16 cellular contexts compared by ENCODE assay signal in genomic region chr20:13397300-13397724, GRCh38.
DNase-seq lines count a peak whose midpoint lies in the region; ATAC-seq and TF ChIP-seq lines count a peak whose summit lies in the region.
"Had no signal": no experiment of that assay in that cellular context is flagged by ENCODE, and none has a peak within 500 bp of the region (broad histone marks: within the 10 kb centered on the region; RNA-seq: fewer than 3 reads in every experiment).

No MANE protein-coding gene starts in this region.

- H3K4me3 Mint-ChIP-seq in osteocyte (ENCODE audit: unreplicated experiment) = no peak overlapping the region

- DNase-seq in AG04449 (ENCODE audit: low read depth, low spot score) (peak; percentile 55), MM.1S (peak; percentile 36), mesenchymal stem cell (peak; percentile 7), DMS153 (lab: John Stamatoyannopoulos, UW) (no peak), osteocyte (ENCODE audit: extremely low spot score, unreplicated experiment) (no peak), posterior cingulate gyrus (no peak)
- DNase-seq: ACHN; activated CD4-positive, alpha-beta T cell treated with anti-CD3 and anti-CD28 coated beads for 1 hour; body of pancreas; DMS53; H7; left cardiac atrium; stimulated activated CD4-positive, alpha-beta T cell treated with anti-CD3 and anti-CD28 coated beads, Interleukin-15, amount 100 ng/mL, for 24 hours; SW 1271 had no signal

- H3K4me1 Mint-ChIP-seq in osteocyte (ENCODE audit: unreplicated experiment) = peaks cover 20% of the 10 kb centered on the region

- peak overlapping the region; percentile 1; the same call in 1 of the 2 replicates for H3K9ac ChIP-seq in MM.1S (ENCODE audit: low read length)
- no peak overlapping the region for H3K9ac ChIP-seq in mesenchymal stem cell (ENCODE audit: low read length)

- H2AFZ ChIP-seq in MM.1S (ENCODE audit: low read length) = no peak overlapping the region
- no peak overlapping the region for H2AFZ ChIP-seq in mesenchymal stem cell (ENCODE audit: low read depth, low read length)

- H3K18ac ChIP-seq in mesenchymal stem cell (ENCODE audit: low read depth in 1 of 2, low read length in 2 of 2) = no peak overlapping the region

- CTCF ChIA-PET in AG04449 (lab: Yijun Ruan, JAX) = no interaction called here

- H3K79me2 ChIP-seq in MM.1S (ENCODE audit: low read length) = peaks cover 5% of the 10 kb centered on the region; the same call in 1 of the 2 replicates

- no peak overlapping the region for H3K23ac ChIP-seq in mesenchymal stem cell (ENCODE audit: low read length in 2 of 2)

- no peaks in the 10 kb centered on the region for H3K79me1 ChIP-seq in mesenchymal stem cell (replicated peaks; ENCODE audit: low read length, poor library complexity, severe bottlenecking)

- H3K4me3 ChIP-seq in AG04449 (ENCODE audit: low read depth, low read length) (no peak overlapping the region), MM.1S (ENCODE audit: low read length) (no peak overlapping the region), mesenchymal stem cell (ENCODE audit: insufficient read depth in 1 of 2, low read depth in 1 of 2, low read length in 2 of 2) (no peak overlapping the region)
- H3K4me3 ChIP-seq: body of pancreas had no signal

- no peaks in the 10 kb centered on the region for H3K36me3 ChIP-seq in MM.1S (replicated peaks; ENCODE audit: insufficient read depth, low read length)
- H3K36me3 ChIP-seq in mesenchymal stem cell (ENCODE audit: control insufficient read depth in 1 of 2, insufficient read depth in 2 of 2, low read depth in 1 of 2, low read length in 2 of 2) = peaks cover 0 to 4% of the 10 kb centered on the region in 2 experiments

- TF ChIP-seq CTCF in AG04449 (IDR thresholded peaks at IDR 0.05; ENCODE audit: insufficient read depth, low read length, missing control alignments) = no peak
- no peak for TF ChIP-seq CTCF in MM.1S (IDR thresholded peaks at IDR 0.05; ENCODE audit: low read length)
- no peak for TF ChIP-seq CTCF in osteocyte (IDR thresholded peaks at IDR 0.05)

- no peaks in the 10 kb centered on the region for H3K36me3 Mint-ChIP-seq in osteocyte (ENCODE audit: unreplicated experiment)

- H2BK5ac ChIP-seq in mesenchymal stem cell (ENCODE audit: low read depth, low read length, poor library complexity, severe bottlenecking) = no peak overlapping the region

- no peak overlapping the region for H3K14ac ChIP-seq in mesenchymal stem cell (ENCODE audit: low read length in 2 of 2)

- H3K4me2 ChIP-seq in MM.1S (ENCODE audit: low read depth, low read length) (0 out of 2 replicates have a peak overlapping the region, but pooled peaks have one; percentile 0), mesenchymal stem cell (ENCODE audit: low read length, poor library complexity, severe bottlenecking) (no peak overlapping the region)

- H4K8ac ChIP-seq in mesenchymal stem cell (ENCODE audit: low read length) = no peak overlapping the region

- peaks cover 54% of the 10 kb centered on the region for H3K4me1 ChIP-seq in MM.1S (ENCODE audit: low read length)
- peaks cover 4% of the 10 kb centered on the region for H3K4me1 ChIP-seq in mesenchymal stem cell (ENCODE audit: control insufficient read depth, insufficient read depth, low read depth, low read length)
- H3K4me1 ChIP-seq: body of pancreas had no signal

- POLR2A ChIA-PET in AG04449 (lab: Yijun Ruan, JAX) = no interaction called here

- no peak overlapping the region for H2AK5ac ChIP-seq in mesenchymal stem cell (ENCODE audit: low read length, severe bottlenecking)

- H3F3A ChIP-seq in MM.1S (ENCODE audit: insufficient read depth, low read length) = peaks cover 33% of the 10 kb centered on the region

- no peak overlapping the region for H3K4ac ChIP-seq in mesenchymal stem cell (ENCODE audit: low read depth in 1 of 2, low read length in 2 of 2)

- H3K27me3 ChIP-seq in MM.1S (replicated peaks; ENCODE audit: insufficient read depth, low read length) (no peaks in the 10 kb centered on the region), mesenchymal stem cell (ENCODE audit: control insufficient read depth in 1 of 2, insufficient read depth in 1 of 2, low read length in 2 of 2) (no peaks in the 10 kb centered on the region)
- H3K27me3 ChIP-seq: body of pancreas had no signal

- H4K91ac ChIP-seq in mesenchymal stem cell (ENCODE audit: low read length) = no peak overlapping the region

- H2BK15ac ChIP-seq in mesenchymal stem cell (ENCODE audit: low read depth, poor library complexity, severe bottlenecking) = no peak overlapping the region

- no peaks in the 10 kb centered on the region for H4K20me1 ChIP-seq in MM.1S (ENCODE audit: insufficient read depth, low read length)

- H3K27ac ChIP-seq in MM.1S (ENCODE audit: low read length) (peak overlapping the region; percentile 78; the same call in 1 of the 2 replicates), mesenchymal stem cell (ENCODE audit: low read length, poor library complexity, severe bottlenecking) (no peak overlapping the region)
- H3K27ac ChIP-seq: body of pancreas had no signal

- H3K9me3 ChIP-seq in MM.1S (replicated peaks; ENCODE audit: insufficient read depth, low read length) (no peaks in the 10 kb centered on the region), mesenchymal stem cell (ENCODE audit: control insufficient read depth, low read length) (no peaks in the 10 kb centered on the region)
- H3K9me3 ChIP-seq: body of pancreas had no signal

- 86% methylated on average over 1 of the region's 1 CpG for WGBS in mesenchymal stem cell

- H3K9me2 ChIP-seq in MM.1S (replicated peaks; ENCODE audit: insufficient read depth, low read length) = no peaks in the 10 kb centered on the region

- H2BK120ac ChIP-seq in mesenchymal stem cell (ENCODE audit: low read depth, low read length) = no peak overlapping the region

- H3K27ac Mint-ChIP-seq in osteocyte (ENCODE audit: unreplicated experiment) = no peak overlapping the region

- H3K27me3 Mint-ChIP-seq in osteocyte (ENCODE audit: unreplicated experiment) = no peaks in the 10 kb centered on the region

- intact Hi-C loops in posterior cingulate gyrus (cut with DNase I) = no loop called here

- H2BK12ac ChIP-seq in mesenchymal stem cell (ENCODE audit: low read length in 2 of 2) = no peak overlapping the region

- peak; percentile 43 for ATAC-seq in GM18519 (IDR thresholded peaks at IDR 0.05; ENCODE audit: low FRiP score, unreplicated experiment)
- ATAC-seq in HG03439 (IDR thresholded peaks at IDR 0.05; ENCODE audit: unreplicated experiment) = no peak
- ATAC-seq: body of pancreas had no signal

- no peaks in the 10 kb centered on the region for H3K9me3 Mint-ChIP-seq in osteocyte (ENCODE audit: unreplicated experiment)

Comparison
In these comparisons a context has a peak if more than half of its experiments do, and no peak if none do; other contexts are left out.
1. DNase-seq: peak in AG04449 (single experiment), MM.1S (single experiment) and mesenchymal stem cell (single experiment); none in DMS153 (single experiment), osteocyte (single experiment) and posterior cingulate gyrus (0 of 10).